ENCODE assay signal across 14 cellular contexts in the genomic region with DNA sequence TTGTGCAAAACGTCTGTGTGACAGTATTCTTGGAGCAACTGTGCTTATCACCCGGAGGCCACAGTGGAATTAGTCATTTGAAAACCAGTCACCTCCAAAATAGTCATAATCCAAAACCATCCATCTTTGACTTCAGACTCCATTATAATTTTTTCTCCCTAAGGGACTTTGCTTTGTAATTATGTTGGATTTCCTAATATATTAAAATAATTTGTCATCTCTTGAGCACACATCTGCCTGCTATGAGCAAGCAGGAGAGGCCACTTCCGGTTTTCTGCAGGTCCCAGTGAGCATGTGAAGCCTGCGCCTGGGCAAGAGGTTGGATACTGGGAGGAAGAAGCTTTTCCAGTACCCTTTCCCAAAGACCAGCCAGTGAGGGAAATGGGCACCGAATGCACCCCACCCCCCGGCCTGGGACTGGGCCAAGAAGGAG. TPM values are rescaled to one million over a fixed set of nuclear protein-coding genes. Genes with fewer than 3 reads are reported as not detected.
DNase-seq lines count a peak whose midpoint lies in the region; ATAC-seq, FAIRE-seq and TF ChIP-seq lines count a peak whose summit lies in the region.
"Had no signal": no experiment of that assay in that cellular context is flagged by ENCODE, and none has a peak within 500 bp of the region (broad histone marks: within the 10 kb centered on the region; RNA-seq: fewer than 3 reads in every experiment).

No MANE protein-coding gene starts in this region.

- H3K36me3 ChIP-seq in Panc1 (ENCODE audit: control insufficient read depth, insufficient read depth, low read length) (no peaks in the 10 kb centered on the region), stomach (peaks cover 0 to 3% (median 0%) of the 10 kb centered on the region in 4 donors)

- CTCF ChIA-PET in Panc1 (lab: Charles Lee) = no interaction called here

- no peak for TF ChIP-seq EP300 in stomach (IDR thresholded peaks at IDR 0.05)

- ATAC-seq in Panc1 = no peak
- ATAC-seq in esophagus mucosa = peak; percentile 58
- ATAC-seq in HG03342 (IDR thresholded peaks at IDR 0.05; ENCODE audit: unreplicated experiment) = no peak
- ATAC-seq: left lobe of liver, sciatic nerve had no signal

- H3K27me3 ChIP-seq in Panc1 (ENCODE audit: control insufficient read depth, insufficient read depth, low read length) (no peaks in the 10 kb centered on the region), stomach (no peaks in the 10 kb centered on the region)

- no peak overlapping the region for H3K4me3 ChIP-seq in Panc1 (ENCODE audit: low read depth in 2 of 2, low read length in 2 of 2)
- no peak overlapping the region for H3K4me3 ChIP-seq in stomach

- H3K27ac ChIP-seq in Panc1 (ENCODE audit: low read length) = peak overlapping the region; percentile 95
- H3K27ac ChIP-seq in stomach = peak overlapping the region in 3 of 5 donors; percentile 39 to 69 (median 52)

- BruUV-seq in Panc1 (replicated peaks; lab: Mats Ljungman, UMichigan) = no TSS peak

- TF ChIP-seq CTCF in Panc1 (IDR thresholded peaks at IDR 0.05) (no peak), stomach (IDR thresholded peaks at IDR 0.05) (no peak)

- intact Hi-C loops in Panc1 (cut with micrococcal nuclease; ENCODE audit: unreplicated experiment) (no loop called here), stomach (cut with DNase I; ENCODE audit: low total_unique reads) (no loop called here)

- in situ Hi-C loops in Panc1 (cut with HindIII; ENCODE audit: low pct_unique_long_range_greater_than_20kb, low sequenced_read_pairs) = no loop called here

- TF ChIP-seq POLR2A in GM12891 (IDR thresholded peaks at IDR 0.05; ENCODE audit: low read depth, low read length) (no peak), stomach (IDR thresholded peaks at IDR 0.05) (no peak)

- peaks cover 84% of the 10 kb centered on the region for H3K4me1 ChIP-seq in Panc1 (ENCODE audit: control insufficient read depth, insufficient read depth, low read length)
- H3K4me1 ChIP-seq in stomach = peaks cover 22 to 71% (median 43%) of the 10 kb centered on the region in 4 donors

- 57 to 68% (median 67%) methylated on average over 6 of the region's 6 CpGs for WGBS in stomach, 5 donors

- H3K9me3 ChIP-seq in Panc1 (ENCODE audit: control insufficient read depth, insufficient read depth, low read depth, low read length) (no peaks in the 10 kb centered on the region), stomach (no peaks in the 10 kb centered on the region)

- no peak for DNase-seq in GM12891 (ENCODE audit: insufficient read length, low spot score)
- DNase-seq in Panc1 (ENCODE audit: low read depth, low spot score) = no peak
- DNase-seq in stomach = no peak
- DNase-seq in NCI-H774 (lab: John Stamatoyannopoulos, UW) = no peak
- DNase-seq in NCI-H1105 treated with DMSO at 0.1 percent for 48 hours (lab: John Stamatoyannopoulos, UW) = no peak
- DNase-seq: activated naive CD4-positive, alpha-beta T cell treated with anti-CD3 and anti-CD28 coated beads for 36 hours; endodermal cell; NCI-H1694 treated with DMSO at 0.1 percent for 48 hours; NCI-H510A treated with DMSO at 0.1 percent for 48 hours; SHP77 treated with DMSO at 0.1 percent for 48 hours had no signal

- POLR2A ChIA-PET in Panc1 (lab: Charles Lee) = no interaction called here

- FAIRE-seq in GM12891 (lab: Jason Lieb, UNC) = no peak

TF ChIP-seq in GM12891, 5 proteins besides CTCF, POLR2A, EP300 and RAD21:
- TF ChIP-seq TAF1 (IDR thresholded peaks at IDR 0.05; ENCODE audit: low read depth, low read length) (no peak), SPI1 (IDR thresholded peaks at IDR 0.05; ENCODE audit: low read depth, low read length) (peak; percentile 57; the same call in 1 of the 2 replicates)

RNA-seq across cellular contexts. Expression of gene ODC1, which starts 57.7 kb away (rescaled TPM):
- polyA plus RNA-seq in GM12891 (2012; ENCODE audit: low read depth, missing spikeins) = 107 TPM
- total RNA-seq in Panc1 (2021; ENCODE audit: unreplicated experiment) = 159 TPM
- 135 TPM for polyA plus RNA-seq in Panc1 (2012; ENCODE audit: insufficient read length)
- total RNA-seq in esophagus mucosa = 21.6 TPM
- 100 to 1,000 TPM in 3 of 5 donors, 10 to 100 TPM in 2; 33.0 to 148 (median 113) TPM for total RNA-seq in stomach
- polyA plus RNA-seq in stomach = 10 to 100 TPM; 32.2 to 51.8 (median 36.2) TPM
